Comparison of ENCODE assay signal across 10 cellular contexts in genomic region chr12:52207895-52208294, GRCh38. TPM values are rescaled to one million over a fixed set of nuclear protein-coding genes. Genes with fewer than 3 reads are reported as not detected.
DNase-seq lines count a peak whose midpoint lies in the region; ATAC-seq, FAIRE-seq and TF ChIP-seq lines count a peak whose summit lies in the region.
"Had no signal": no experiment of that assay in that cellular context is flagged by ENCODE, and none has a peak within 500 bp of the region (broad histone marks: within the 10 kb centered on the region; RNA-seq: fewer than 3 reads in every experiment).

No MANE protein-coding gene starts in this region.

- no peak for TF ChIP-seq RAD21 in A549 (conservative IDR thresholded peaks at IDR 0.05 in 1 of 2, IDR thresholded peaks at IDR 0.05 in 1 of 2)

- intact Hi-C loops in activated CD4-positive, alpha-beta T cell treated with anti-CD3 and anti-CD28 coated beads for 36 hours (cut with DNase I, micrococcal nuclease): no loop called here

- no peak overlapping the region for H3K27ac Mint-ChIP-seq in activated CD4-positive, alpha-beta T cell treated with anti-CD3 and anti-CD28 coated beads for 36 hours
- no peak overlapping the region for H3K27ac Mint-ChIP-seq in WTC11

- POLR2A ChIA-PET in A549 (lab: Yijun Ruan, JAX): interaction anchor here (0.9 to 1.3 kb wide), 3 partner anchors 16 to 36 kb away, joined by 3 to 6 read pairs (median 4); partner anchors contain the start of gene KRT80
- POLR2A ChIA-PET in activated CD4-positive, alpha-beta T cell treated with anti-CD3 and anti-CD28 coated beads for 36 hours (lab: Charles Lee): interaction anchor here (0.6 kb wide), 1 partner anchor 817 kb away, joined by 3 read pairs; no protein-coding TSS in a partner anchor
- POLR2A ChIA-PET in WTC11 (lab: Charles Lee): interaction anchor here (0.6 kb wide), 1 partner anchor 30 kb away, joined by 3 read pairs; no protein-coding TSS in a partner anchor

- WGBS in A549 (ENCODE audit: missing lambda C conversion rate): 66% methylated on average over 10 of the region's 10 CpGs

- H3K4me1 ChIP-seq in A549: peaks cover 82% of the 10 kb centered on the region

- peak overlapping the region; percentile 44 for H3K4me2 ChIP-seq in A549

- no peak for FAIRE-seq in A549 (lab: Jason Lieb, UNC)

- H3K4me3 ChIP-seq in A549: no peak overlapping the region

- CTCF ChIA-PET in A549 (lab: Yijun Ruan, JAX) (interaction anchor here (0.9 to 14.1 kb wide), 5 partner anchors 15 to 120 kb away, joined by 3 to 175 read pairs (median 4); partner anchors contain the start of gene KRT7), WTC11 (lab: Charles Lee) (interaction anchor here (0.6 to 3.4 kb wide), 12 partner anchors 14 to 188 kb away, joined by 3 to 25 read pairs (median 3); no protein-coding TSS in a partner anchor)
- CTCF ChIA-PET in activated CD4-positive, alpha-beta T cell treated with anti-CD3 and anti-CD28 coated beads for 36 hours (lab: Charles Lee): interaction anchor here (0.8 to 1.0 kb wide), 2 partner anchors 11 to 14 kb away, joined by 3 read pairs; no protein-coding TSS in a partner anchor

- H3K27me3 Mint-ChIP-seq in activated CD4-positive, alpha-beta T cell treated with anti-CD3 and anti-CD28 coated beads for 36 hours: peaks cover 8% of the 10 kb centered on the region
- H3K27me3 Mint-ChIP-seq in WTC11 (ENCODE audit: low read depth): no peaks in the 10 kb centered on the region

- peaks cover 3% of the 10 kb centered on the region for H3K4me1 Mint-ChIP-seq in activated CD4-positive, alpha-beta T cell treated with anti-CD3 and anti-CD28 coated beads for 36 hours
- peaks cover 14% of the 10 kb centered on the region for H3K4me1 Mint-ChIP-seq in WTC11

- no peak for TF ChIP-seq POLR2A in A549 (IDR thresholded peaks at IDR 0.05; ENCODE audit: low read length)

- ATAC-seq in A549 (0 out of 6 replicates have a peak, but pooled peaks of 1 of the 2 experiments have one; percentile 15), WTC11 (no peak)
- no peak for ATAC-seq in activated CD4-positive, alpha-beta T cell treated with anti-CD3 and anti-CD28 coated beads for 36 hours
- ATAC-seq: stimulated activated naive CD8-positive, alpha-beta T cell treated with anti-CD3 and anti-CD28 coated beads, Interleukin-15, Interleukin-2, amounts not matched to agents 100 U/mL and 50 U/mL, for 24 hours had no signal

- DNase-seq in A549 (ENCODE audit: low read depth in 1 of 2, low spot score in 1 of 2) (no peak), NCI-H1105 (lab: John Stamatoyannopoulos, UW) (peak; percentile 49), astrocyte of the hippocampus (ENCODE audit: low read depth, low spot score) (peak; percentile 58), kidney tubule cell (ENCODE audit: low spot score) (peak; percentile 77), WTC11 (ENCODE audit: low spot score) (no peak), GM20000 (ENCODE audit: low spot score) (no peak)
- DNase-seq in activated CD4-positive, alpha-beta T cell treated with anti-CD3 and anti-CD28 coated beads for 36 hours: no peak
- no peak for DNase-seq in stimulated activated CD4-positive, alpha-beta T cell treated with anti-CD3 and anti-CD28 coated beads, Interleukin-15, amount 100 ng/mL, for 24 hours
- DNase-seq: stimulated activated naive CD8-positive, alpha-beta T cell treated with anti-CD3 and anti-CD28 coated beads, Interleukin-15, Interleukin-2, amounts not matched to agents 100 U/mL and 50 U/mL, for 24 hours had no signal

- no peaks in the 10 kb centered on the region for H3K9me3 ChIP-seq in A549
- H3K9me3 ChIP-seq: neutrophil had no signal

- no peak overlapping the region for H3K4me3 Mint-ChIP-seq in activated CD4-positive, alpha-beta T cell treated with anti-CD3 and anti-CD28 coated beads for 36 hours
- no peak overlapping the region for H3K4me3 Mint-ChIP-seq in WTC11

- H3K9me3 Mint-ChIP-seq in activated CD4-positive, alpha-beta T cell treated with anti-CD3 and anti-CD28 coated beads for 36 hours (ENCODE audit: low read depth): no peaks in the 10 kb centered on the region
- no peaks in the 10 kb centered on the region for H3K9me3 Mint-ChIP-seq in WTC11

- H3K27ac ChIP-seq in A549: peak overlapping the region; percentile 87 to 96
- H3K27ac ChIP-seq: neutrophil had no signal

- no peaks in the 10 kb centered on the region for H3K36me3 Mint-ChIP-seq in activated CD4-positive, alpha-beta T cell treated with anti-CD3 and anti-CD28 coated beads for 36 hours (ENCODE audit: low read depth)
- no peaks in the 10 kb centered on the region for H3K36me3 Mint-ChIP-seq in WTC11

- TF ChIP-seq EP300 in A549 (IDR thresholded peaks at IDR 0.05): no peak

- TF ChIP-seq CTCF in A549 (IDR thresholded peaks at IDR 0.05) (no peak), WTC11 (IDR thresholded peaks at IDR 0.05) (no peak), GM20000 (IDR thresholded peaks at IDR 0.05; ENCODE audit: extremely low read depth, missing control alignments) (no peak)

TF ChIP-seq in A549, 52 proteins besides CTCF, POLR2A, EP300 and RAD21:
- TF ChIP-seq, protein P1, sequence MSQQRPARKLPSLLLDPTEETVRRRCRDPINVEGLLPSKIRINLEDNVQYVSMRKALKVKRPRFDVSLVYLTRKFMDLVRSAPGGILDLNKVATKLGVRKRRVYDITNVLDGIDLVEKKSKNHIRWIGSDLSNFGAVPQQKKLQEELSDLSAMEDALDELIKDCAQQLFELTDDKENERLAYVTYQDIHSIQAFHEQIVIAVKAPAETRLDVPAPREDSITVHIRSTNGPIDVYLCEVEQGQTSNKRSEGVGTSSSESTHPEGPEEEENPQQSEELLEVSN (IDR thresholded peaks at IDR 0.05; ENCODE audit: borderline replicate concordance, low read depth): peak; percentile 24; the same call in 1 of the 2 replicates
- no peak for TF ChIP-seq ZSCAN20 (CRISPR knock-in tag; IDR thresholded peaks at IDR 0.05)
- TF ChIP-seq, protein P2, sequence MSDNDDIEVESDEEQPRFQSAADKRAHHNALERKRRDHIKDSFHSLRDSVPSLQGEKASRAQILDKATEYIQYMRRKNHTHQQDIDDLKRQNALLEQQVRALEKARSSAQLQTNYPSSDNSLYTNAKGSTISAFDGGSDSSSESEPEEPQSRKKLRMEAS (IDR thresholded peaks at IDR 0.05): peak; percentile 61
- TF ChIP-seq, protein P3, sequence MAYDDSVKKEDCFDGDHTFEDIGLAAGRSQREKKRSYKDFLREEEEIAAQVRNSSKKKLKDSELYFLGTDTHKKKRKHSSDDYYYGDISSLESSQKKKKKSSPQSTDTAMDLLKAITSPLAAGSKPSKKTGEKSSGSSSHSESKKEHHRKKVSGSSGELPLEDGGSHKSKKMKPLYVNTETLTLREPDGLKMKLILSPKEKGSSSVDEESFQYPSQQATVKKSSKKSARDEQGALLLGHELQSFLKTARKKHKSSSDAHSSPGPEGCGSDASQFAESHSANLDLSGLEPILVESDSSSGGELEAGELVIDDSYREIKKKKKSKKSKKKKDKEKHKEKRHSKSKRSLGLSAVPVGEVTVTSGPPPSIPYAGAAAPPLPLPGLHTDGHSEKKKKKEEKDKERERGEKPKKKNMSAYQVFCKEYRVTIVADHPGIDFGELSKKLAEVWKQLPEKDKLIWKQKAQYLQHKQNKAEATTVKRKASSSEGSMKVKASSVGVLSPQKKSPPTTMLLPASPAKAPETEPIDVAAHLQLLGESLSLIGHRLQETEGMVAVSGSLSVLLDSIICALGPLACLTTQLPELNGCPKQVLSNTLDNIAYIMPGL (CRISPR knock-in tag; IDR thresholded peaks at IDR 0.05; ENCODE audit: borderline replicate concordance): no peak

TF ChIP-seq in WTC11, 78 proteins besides CTCF, POLR2A, EP300 and RAD21:
- no peak for TF ChIP-seq ZNF512 (CRISPR knock-in tag; IDR thresholded peaks at IDR 0.05; ENCODE audit: borderline replicate concordance)

RNA-seq across cellular contexts. Expression of gene KRT80, which starts 16.1 kb away (rescaled TPM):
- polyA plus RNA-seq in A549 (2011; rRNA removed) (59.8 and 63.1 TPM in 2 replicates), A549 (2017; fragmentation: RNase III; extraction: RNeasy Plus Mini Kit Qiagen cat#74134 plus additional on column Dnase treatment) (38.3 to 56.4 TPM (median 46.0 TPM) in 3 replicates)
- 62.9 and 86.5 TPM in 2 replicates for polyA plus RNA-seq in A549 (2012; cell fraction: cytosol; rRNA removed)
- polyA plus RNA-seq in A549 (2012; cell fraction: nucleus; rRNA removed): 87.4 and 102 TPM in 2 replicates
- 76.5 and 77.5 TPM in 2 replicates for polyA minus RNA-seq in A549 (2011; rRNA and poly(A)+ RNA removed)
- total RNA-seq in activated CD4-positive, alpha-beta T cell treated with anti-CD3 and anti-CD28 coated beads for 36 hours: not detected
- total RNA-seq in WTC11 (2021): 0.09 to 0.11 TPM (median 0.11 TPM) in 3 replicates

RNA-seq across cellular contexts. Expression of gene KRT7, which starts 25.1 kb away (rescaled TPM):
- polyA plus RNA-seq in A549 (2011; rRNA removed): 2,033 and 2,623 TPM in 2 replicates
- 5,680 and 6,103 TPM in 2 replicates for polyA plus RNA-seq in A549 (2012; cell fraction: cytosol; rRNA removed)
- 6,979 and 9,418 TPM in 2 replicates for polyA plus RNA-seq in A549 (2012; cell fraction: nucleus; rRNA removed)
- polyA plus RNA-seq in A549 (2017; fragmentation: RNase III; extraction: RNeasy Plus Mini Kit Qiagen cat#74134 plus additional on column Dnase treatment): 3,055 to 3,652 TPM (median 3,189 TPM) in 3 replicates
- polyA minus RNA-seq in A549 (2011; rRNA and poly(A)+ RNA removed): 2,472 and 2,922 TPM in 2 replicates
- total RNA-seq in activated CD4-positive, alpha-beta T cell treated with anti-CD3 and anti-CD28 coated beads for 36 hours: 1 to 10 TPM; 3.4 to 3.9 TPM
- total RNA-seq in WTC11 (2021): 10.6 to 11.5 TPM (median 11.4 TPM) in 3 replicates

Comparison
In these comparisons a context has a peak if more than half of its experiments do, and no peak if none do; other contexts are left out.
1. DNase-seq: peak in NCI-H1105 (single experiment), astrocyte of the hippocampus (single experiment) and kidney tubule cell (single experiment); none in A549 (0 of 2), activated CD4-positive, alpha-beta T cell treated with anti-CD3 and anti-CD28 coated beads for 36 hours (single experiment), WTC11 (single experiment), GM20000 (single experiment) and stimulated activated CD4-positive, alpha-beta T cell treated with anti-CD3 and anti-CD28 coated beads, Interleukin-15, amount 100 ng/mL, for 24 hours (single experiment).